In the genomic region with DNA sequence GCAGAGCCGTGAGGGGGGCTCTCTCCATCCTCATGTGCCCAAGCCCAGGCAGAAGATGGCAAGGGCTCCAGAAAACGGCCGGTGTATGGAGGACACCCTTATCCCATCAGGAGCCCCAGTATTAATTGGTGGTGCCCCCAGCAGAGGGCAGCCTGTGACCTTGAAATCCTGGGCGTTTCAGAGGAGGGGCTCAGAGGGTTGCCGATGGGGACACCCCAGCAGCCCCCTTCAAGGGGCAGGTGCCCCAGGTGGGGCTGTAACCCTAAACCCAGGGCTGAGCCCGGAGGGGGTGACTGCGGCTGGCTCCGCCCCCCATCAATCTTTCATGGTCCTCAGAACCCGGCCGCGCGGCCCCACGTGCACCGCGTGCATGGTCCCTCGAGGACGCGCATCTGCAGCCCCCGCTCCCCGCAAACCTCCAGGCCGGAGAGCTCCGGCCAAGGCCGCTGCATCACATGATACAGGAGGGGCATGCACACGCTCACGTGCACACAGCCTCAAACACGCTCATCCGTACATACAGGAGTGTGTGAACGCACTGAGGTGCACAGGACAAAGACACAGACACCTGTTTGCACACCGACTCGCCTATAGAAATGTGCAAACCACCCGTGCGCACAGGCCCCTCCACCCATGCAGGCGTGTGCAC, we compare ENCODE assay signal across 8 cellular contexts.
A peak's percentile ranks its signal among the peaks of the same experiment; 100 is the strongest.
DNase-seq lines count a peak whose midpoint lies in the region; ATAC-seq and TF ChIP-seq lines count a peak whose summit lies in the region.

No MANE protein-coding gene starts in this region.

- CTCF ChIA-PET in GM10248 (lab: Yijun Ruan, JAX) = interaction anchor here (1.0 to 8.8 kb wide), 5 partner anchors 10 to 207 kb away, joined by 3 to 228 read pairs (median 9); a partner anchor contains a TSS

- POLR2A ChIA-PET in GM10248 (lab: Yijun Ruan, JAX) = interaction anchor here (3.3 kb wide), 1 partner anchor 78 kb away, joined by 36 read pairs; a partner anchor contains a TSS

- DNase-seq in GM10248 (ENCODE audit: extremely low spot score) (peak; percentile 35), NCI-H2227 (lab: John Stamatoyannopoulos, UW; ENCODE audit: unreplicated experiment) (peak; percentile 46), anterior cingulate cortex (lab: John Stamatoyannopoulos, UW) (peak in 42 of 58 donors; percentile 5 to 66 (median 46)), inferior parietal cortex (ENCODE audit: extremely low spot score) (peak; percentile 42), SW480 (ENCODE audit: low spot score) (no peak)
- peak; percentile 47 for DNase-seq in stimulated activated CD8-positive, alpha-beta memory T cell treated with anti-CD3 and anti-CD28 coated beads, Interleukin-4, amount 100 ng/mL, for 48 hours

- TF ChIP-seq CTCF in GM10248 (IDR thresholded peaks at IDR 0.05; ENCODE audit: control extremely low read depth, extremely low read depth, low read depth, missing control alignments) = peak; percentile 35

- ATAC-seq in GM21367 (IDR thresholded peaks at IDR 0.05; ENCODE audit: unreplicated experiment) (no peak), GM19397 (IDR thresholded peaks at IDR 0.05; ENCODE audit: unreplicated experiment) (no peak)
